In the genomic region with DNA sequence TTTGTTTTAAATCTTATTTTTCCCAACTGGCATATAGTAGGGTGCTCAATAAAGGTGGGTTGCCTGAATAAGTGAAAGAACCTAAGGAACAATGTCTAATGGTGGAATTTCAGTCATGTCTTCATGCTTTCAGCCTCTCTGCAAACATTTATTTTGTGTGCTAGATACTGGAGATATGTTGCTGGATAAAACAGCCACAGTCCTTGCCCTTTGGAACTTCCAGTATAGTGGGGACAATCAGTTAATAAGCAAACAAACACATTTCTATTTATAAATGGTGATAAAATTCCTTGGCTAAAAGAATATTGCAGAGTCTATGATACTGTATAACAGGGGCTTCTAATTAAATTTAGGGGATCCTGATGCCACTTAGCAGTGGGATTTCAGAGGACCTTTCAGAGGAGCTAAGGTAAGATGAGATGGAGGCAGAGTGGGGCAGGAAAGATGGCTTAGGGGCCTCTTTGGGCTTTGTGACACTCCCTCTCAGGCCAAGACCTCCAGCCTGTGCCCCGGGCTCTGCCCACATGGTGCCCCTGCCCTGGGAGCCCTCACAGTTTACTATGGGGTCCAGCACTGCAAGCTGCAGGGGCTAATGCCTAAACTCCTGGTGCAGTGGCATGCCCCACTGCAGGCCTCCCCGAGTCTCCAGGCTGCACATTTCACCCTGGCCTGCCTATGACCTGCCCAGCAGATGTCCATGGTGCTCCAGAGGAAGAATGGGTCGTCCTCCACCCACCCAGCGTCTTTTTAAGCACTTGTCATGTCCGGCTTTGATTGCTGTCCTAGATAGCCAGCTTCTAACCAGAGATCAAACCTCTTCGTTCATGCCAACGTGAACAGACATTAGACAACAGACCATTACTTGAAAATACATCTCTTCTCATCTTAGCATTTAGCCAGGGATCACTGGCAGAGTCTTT, we compare ENCODE assay signal across 26 cellular contexts.
"Had no signal": no experiment of that assay in that cellular context is flagged by ENCODE, and none has a peak within 500 bp of the region (broad histone marks: within the 10 kb centered on the region; RNA-seq: fewer than 3 reads in every experiment).

No MANE protein-coding gene starts in this region.

- H3K4me3 ChIP-seq: dorsolateral prefrontal cortex, gastroesophageal sphincter, heart right ventricle, lower lobe of right lung, spleen had no signal

- H3K36me3 Mint-ChIP-seq: activated CD4-positive, alpha-beta memory T cell treated with anti-CD3 and anti-CD28 coated beads for 36 hours; activated naive CD4-positive, alpha-beta T cell treated with anti-CD3 and anti-CD28 coated beads, Interleukin-2, amount 50 U/mL, for 72 hours; naive B cell had no signal

- H3K4me1 Mint-ChIP-seq: activated B cell treated with CpG ODN at 0.5 μM for 24 hours, endodermal cell had no signal

- H3K27ac Mint-ChIP-seq: activated B cell treated with CpG ODN at 0.5 μM for 24 hours; activated CD4-positive, alpha-beta memory T cell treated with anti-CD3 and anti-CD28 coated beads for 36 hours; activated naive CD4-positive, alpha-beta T cell treated with anti-CD3 and anti-CD28 coated beads, Interleukin-2, amount 50 U/mL, for 72 hours; endodermal cell; naive B cell had no signal

- H3K4me3 Mint-ChIP-seq: activated B cell treated with CpG ODN at 0.5 μM for 24 hours; activated CD4-positive, alpha-beta memory T cell treated with anti-CD3 and anti-CD28 coated beads for 36 hours; central memory CD8-positive, alpha-beta T cell; endodermal cell; naive B cell had no signal

- H3K4me1 ChIP-seq: gastroesophageal sphincter, heart right ventricle, lower lobe of right lung, spleen had no signal

- H3K36me3 ChIP-seq: brain microvascular endothelial cell, gastroesophageal sphincter, heart right ventricle, lower lobe of right lung, spleen had no signal

- ATAC-seq: activated naive CD4-positive, alpha-beta T cell treated with anti-CD3 and anti-CD28 coated beads, Interleukin-2, amount 50 U/mL, for 72 hours; gastroesophageal sphincter; heart right ventricle; left colon; lower lobe of right lung had no signal

- FAIRE-seq: colon, keratinocyte had no signal

- H3K9me3 Mint-ChIP-seq: activated B cell treated with CpG ODN at 0.5 μM for 24 hours; activated CD4-positive, alpha-beta memory T cell treated with anti-CD3 and anti-CD28 coated beads for 36 hours; activated naive CD4-positive, alpha-beta T cell treated with anti-CD3 and anti-CD28 coated beads, Interleukin-2, amount 50 U/mL, for 72 hours; central memory CD8-positive, alpha-beta T cell; endodermal cell had no signal

- H3K27me3 Mint-ChIP-seq: activated B cell treated with CpG ODN at 0.5 μM for 24 hours; activated CD4-positive, alpha-beta memory T cell treated with anti-CD3 and anti-CD28 coated beads for 36 hours had no signal

- DNase-seq: activated B cell treated with CpG ODN at 0.5 μM for 24 hours; activated CD4-positive, alpha-beta memory T cell treated with anti-CD3 and anti-CD28 coated beads for 36 hours; activated CD4-positive, alpha-beta T cell treated with anti-CD3 and anti-CD28 coated beads for 4 hours; activated gamma-delta T cell treated with Interleukin-2 at 50 U/mL for 16 hours; activated T-cell treated with anti-CD3 and anti-CD28 coated beads, Interleukin-2, amount 50 U/mL, for 1 hour; aorta; brain microvascular endothelial cell; dorsolateral prefrontal cortex; endodermal cell; heart right ventricle; left colon; lower lobe of right lung; mesendoderm; naive B cell; nucleus accumbens; posterior cingulate gyrus; retina; spleen; stimulated activated CD4-positive, alpha-beta T cell treated with anti-CD3 and anti-CD28 coated beads, Interleukin-4, amount 100 ng/mL, for 24 hours; stimulated activated naive CD4-positive, alpha-beta T cell treated with Interleukin-2 at 50 U/mL for 16 hours; T-helper 1 cell had no signal

- H3K9me3 ChIP-seq: gastroesophageal sphincter, heart right ventricle, lower lobe of right lung, spleen had no signal

- H3K27ac ChIP-seq: brain microvascular endothelial cell, dorsolateral prefrontal cortex, gastroesophageal sphincter, heart right ventricle, lower lobe of right lung, spleen had no signal
